14 cellular contexts compared by ENCODE assay signal in the genomic region with DNA sequence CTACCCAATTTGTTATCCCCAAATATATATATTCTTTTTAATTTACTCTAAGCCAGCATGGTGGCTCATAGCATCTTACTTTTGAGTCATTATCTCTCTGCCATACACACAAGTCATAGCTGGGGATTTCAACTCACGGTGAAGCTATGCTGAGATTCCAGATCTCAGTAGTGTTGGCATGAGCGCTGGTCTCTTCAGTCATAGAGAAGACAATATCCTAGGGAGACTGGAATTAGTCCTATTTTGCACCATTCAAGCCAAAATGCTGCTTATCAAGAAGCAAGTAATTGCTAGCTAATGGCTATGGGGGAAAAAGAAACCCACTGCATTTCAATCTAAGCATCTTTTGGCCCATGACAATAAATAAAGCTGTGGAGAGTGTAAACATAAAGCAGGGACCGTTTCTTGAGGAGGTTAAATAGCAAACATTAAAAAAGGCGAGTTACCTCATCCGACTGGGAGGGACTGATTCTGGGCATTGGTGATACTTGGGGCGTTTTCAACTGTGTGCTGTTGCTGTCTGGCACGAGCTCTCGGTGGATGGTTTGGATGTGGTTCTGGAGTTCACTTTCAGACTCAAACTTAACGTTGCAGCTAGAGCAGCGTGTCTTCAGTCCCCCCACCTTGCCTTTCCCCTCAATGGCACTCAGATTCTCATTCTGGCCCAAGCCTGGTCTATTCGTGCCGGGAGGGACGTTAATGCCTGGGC.
DNase-seq lines count a peak whose midpoint lies in the region; ATAC-seq lines count a peak whose summit lies in the region.
"Had no signal": no experiment of that assay in that cellular context is flagged by ENCODE, and none has a peak within 500 bp of the region (broad histone marks: within the 10 kb centered on the region; RNA-seq: fewer than 3 reads in every experiment).

No MANE protein-coding gene starts in this region.

- no peaks in the 10 kb centered on the region for H3K36me3 ChIP-seq in MG63
- H3K36me3 ChIP-seq: BE2C had no signal

- no peaks in the 10 kb centered on the region for H3K27me3 ChIP-seq in MG63
- H3K27me3 ChIP-seq: BE2C had no signal

- peak; percentile 82 for DNase-seq in G401 (ENCODE audit: low spot score)
- DNase-seq in MG63, result peak; percentile 74
- peak; percentile 24 for DNase-seq in fibroblast of gingiva (ENCODE audit: low read depth)
- DNase-seq in posterior vena cava (ENCODE audit: low spot score), result peak; percentile 81
- DNase-seq in stimulated activated CD4-positive, alpha-beta T cell treated with anti-CD3 and anti-CD28 coated beads, Interleukin-4, amount 100 ng/mL, for 24 hours, result no peak
- DNase-seq in ecto neural progenitor cell (ENCODE audit: low spot score), result no peak
- DNase-seq: BE2C; CD4-positive, alpha-beta T cell; DMS79; MV-4-11; NCI-H1417; NCI-H187 treated with DMSO at 0.1 percent for 48 hours; NCI-H510A had no signal

- in situ Hi-C loops in G401 (cut with HindIII; ENCODE audit: low sequenced_read_pairs), result no loop called here

- H3K9me3 ChIP-seq in MG63, result no peaks in the 10 kb centered on the region
- H3K9me3 ChIP-seq: BE2C had no signal

- no peak for ATAC-seq in HG02678 (IDR thresholded peaks at IDR 0.05; ENCODE audit: unreplicated experiment)

- intact Hi-C loops in posterior vena cava (cut with DNase I), result no loop called here

- H3K4me3 ChIP-seq in MG63, result no peak overlapping the region

Comparison
In these comparisons a context has a peak if more than half of its experiments do, and no peak if none do; other contexts are left out.
1. DNase-seq: peak in G401 (single experiment), MG63 (single experiment), fibroblast of gingiva (single experiment) and posterior vena cava (single experiment); none in stimulated activated CD4-positive, alpha-beta T cell treated with anti-CD3 and anti-CD28 coated beads, Interleukin-4, amount 100 ng/mL, for 24 hours (single experiment) and ecto neural progenitor cell (single experiment).